In genomic region chr9:103755986-103756385, GRCh38 we compare ENCODE assay signal across 15 cellular contexts.
DNase-seq lines count a peak whose midpoint lies in the region; ATAC-seq, FAIRE-seq and TF ChIP-seq lines count a peak whose summit lies in the region.
"Had no signal": no experiment of that assay in that cellular context is flagged by ENCODE, and none has a peak within 500 bp of the region (broad histone marks: within the 10 kb centered on the region; RNA-seq: fewer than 3 reads in every experiment).

No MANE protein-coding gene starts in this region.

- TF ChIP-seq CTCF in retinal pigment epithelial cell (conservative IDR thresholded peaks at IDR 0.05; ENCODE audit: low read depth, low read length) = no peak

- H3K27ac Mint-ChIP-seq in stimulated activated effector memory CD8-positive, alpha-beta T cell treated with anti-CD3 and anti-CD28 coated beads, Interleukin-12 subunit alpha, Interleukin-12 subunit beta, amount 100 ng/mL, for 72 hours = no peak overlapping the region
- H3K27ac Mint-ChIP-seq: B cell; CD8-positive, alpha-beta T cell had no signal

- ATAC-seq in stimulated activated effector memory CD8-positive, alpha-beta T cell treated with anti-CD3 and anti-CD28 coated beads, Interleukin-12 subunit alpha, Interleukin-12 subunit beta, amount 100 ng/mL, for 72 hours = no peak
- ATAC-seq: CD8-positive, alpha-beta T cell had no signal

- FAIRE-seq in H54 (lab: Jason Lieb, UNC) = peak; percentile 77

- no peak overlapping the region for H3K4me3 Mint-ChIP-seq in stimulated activated effector memory CD8-positive, alpha-beta T cell treated with anti-CD3 and anti-CD28 coated beads, Interleukin-12 subunit alpha, Interleukin-12 subunit beta, amount 100 ng/mL, for 72 hours
- H3K4me3 Mint-ChIP-seq: B cell; CD8-positive, alpha-beta T cell; H9 had no signal

- no peak overlapping the region for H3K4me3 ChIP-seq in retinal pigment epithelial cell (ENCODE audit: low read length)
- H3K4me3 ChIP-seq: BLaER1 treated with 17β-estradiol and CSF1 and Interleukin-3, amounts not matched to agents 10 nM and 100 nM had no signal

- DNase-seq in H54 (ENCODE audit: insufficient read length, low spot score) = no peak
- peak; percentile 45 for DNase-seq in amniotic epithelial cell (ENCODE audit: low read depth)
- peak; percentile 1 for DNase-seq in fibroblast of gingiva (ENCODE audit: low read depth)
- DNase-seq in retinal pigment epithelial cell (ENCODE audit: low read depth) = peak; percentile 48
- no peak for DNase-seq in stimulated activated effector memory CD8-positive, alpha-beta T cell treated with anti-CD3 and anti-CD28 coated beads, Interleukin-12 subunit alpha, Interleukin-12 subunit beta, amount 100 ng/mL, for 72 hours (ENCODE audit: low spot score in 2 of 2)
- DNase-seq in NCI-H1436 (lab: John Stamatoyannopoulos, UW) = no peak
- no peak for DNase-seq in NCI-H1092 (lab: John Stamatoyannopoulos, UW)
- DNase-seq: Calu3; CD8-positive, alpha-beta T cell; DMS79 treated with DMSO at 0.1 percent for 48 hours; GF-D8; GOT3; H9 had no signal

- H3K4me1 Mint-ChIP-seq in stimulated activated effector memory CD8-positive, alpha-beta T cell treated with anti-CD3 and anti-CD28 coated beads, Interleukin-12 subunit alpha, Interleukin-12 subunit beta, amount 100 ng/mL, for 72 hours = no peaks in the 10 kb centered on the region
- H3K4me1 Mint-ChIP-seq: B cell had no signal

- H3K36me3 Mint-ChIP-seq in stimulated activated effector memory CD8-positive, alpha-beta T cell treated with anti-CD3 and anti-CD28 coated beads, Interleukin-12 subunit alpha, Interleukin-12 subunit beta, amount 100 ng/mL, for 72 hours = no peaks in the 10 kb centered on the region
- H3K36me3 Mint-ChIP-seq: CD8-positive, alpha-beta T cell had no signal

- TF ChIP-seq POLR2A in H54 (IDR thresholded peaks at IDR 0.05; ENCODE audit: low read depth, low read length) = no peak

- peaks cover 2% of the 10 kb centered on the region for H3K9me3 Mint-ChIP-seq in stimulated activated effector memory CD8-positive, alpha-beta T cell treated with anti-CD3 and anti-CD28 coated beads, Interleukin-12 subunit alpha, Interleukin-12 subunit beta, amount 100 ng/mL, for 72 hours
- H3K9me3 Mint-ChIP-seq: CD8-positive, alpha-beta T cell had no signal

Comparison
In these comparisons a context has a peak if more than half of its experiments do, and no peak if none do; other contexts are left out.
1. DNase-seq: peak in amniotic epithelial cell (single experiment), fibroblast of gingiva (single experiment) and retinal pigment epithelial cell (single experiment); none in H54 (single experiment), stimulated activated effector memory CD8-positive, alpha-beta T cell treated with anti-CD3 and anti-CD28 coated beads, Interleukin-12 subunit alpha, Interleukin-12 subunit beta, amount 100 ng/mL, for 72 hours (0 of 2), NCI-H1436 (single experiment) and NCI-H1092 (single experiment).